ENCODE assay signal across 23 cellular contexts in genomic region chr6:138655828-138656227, GRCh38.
DNase-seq lines count a peak whose midpoint lies in the region; ATAC-seq and TF ChIP-seq lines count a peak whose summit lies in the region.
"Had no signal": no experiment of that assay in that cellular context is flagged by ENCODE, and none has a peak within 500 bp of the region (broad histone marks: within the 10 kb centered on the region; RNA-seq: fewer than 3 reads in every experiment).

No MANE protein-coding gene starts in this region.

- no peaks in the 10 kb centered on the region for H3K9me2 ChIP-seq in HCT116 (ENCODE audit: insufficient read depth)

- H3K4me1 Mint-ChIP-seq in activated T-cell treated with anti-CD3 and anti-CD28 coated beads, Interleukin-2, amount 50 U/mL, for 4 hours (ENCODE audit: low read depth) = peaks cover 16% of the 10 kb centered on the region

- no peaks in the 10 kb centered on the region for H3K9me3 Mint-ChIP-seq in activated T-cell treated with anti-CD3 and anti-CD28 coated beads, Interleukin-2, amount 50 U/mL, for 4 hours
- H3K9me3 Mint-ChIP-seq: activated naive CD4-positive, alpha-beta T cell treated with anti-CD3 and anti-CD28 coated beads, Interleukin-2, amount 50 U/mL, for 72 hours; naive thymus-derived CD8-positive, alpha-beta T cell had no signal

- dilution Hi-C loops in mammary epithelial cell (cut with HindIII; ENCODE audit: low sequenced_read_pairs) = no loop called here

- 90% methylated on average over 6 of the region's 6 CpGs for whole genome bisulfite sequencing in mammary epithelial cell (ENCODE audit: low coverage, missing lambda C conversion rate)
- no CpG with 5 or more reads among the region's 6 CpGs for WGBS in mesendoderm (ENCODE audit: extremely low coverage, insufficient coverage, low lambda C conversion rate)

- H3K27me3 ChIP-seq in HCT116 (ENCODE audit: insufficient read depth, low read length) = no peaks in the 10 kb centered on the region
- no peaks in the 10 kb centered on the region for H3K27me3 ChIP-seq in mammary epithelial cell (ENCODE audit: insufficient read depth, low read length)
- no peaks in the 10 kb centered on the region for H3K27me3 ChIP-seq in mesendoderm (ENCODE audit: insufficient read depth, low read length, poor library complexity)
- H3K27me3 ChIP-seq: pancreas, vagina had no signal

- H3K23ac ChIP-seq in mesendoderm (ENCODE audit: low read length) = no peak overlapping the region

- peaks cover 11% of the 10 kb centered on the region for H3K27me3 Mint-ChIP-seq in activated T-cell treated with anti-CD3 and anti-CD28 coated beads, Interleukin-2, amount 50 U/mL, for 4 hours (ENCODE audit: low read depth)

- no TSS peak for BruUV-seq in HCT116 (replicated peaks; lab: Mats Ljungman, UMichigan)
- no TSS peak for BruUV-seq in mammary epithelial cell (replicated peaks; lab: Mats Ljungman, UMichigan)

- DNase-seq in HCT116 (ENCODE audit: low read depth, low spot score) (no peak), NOMO-1 treated with DMSO at 0.1 percent for 48 hours (lab: John Stamatoyannopoulos, UW; ENCODE audit: unreplicated experiment) (peak; percentile 49), mammary epithelial cell (no peak), mesendoderm (peak; percentile 46), left ventricle myocardium superior (no peak)
- DNase-seq in activated T-cell treated with anti-CD3 and anti-CD28 coated beads, Interleukin-2, amount 50 U/mL, for 4 hours = no peak
- no peak for DNase-seq in activated effector memory CD4-positive, alpha-beta T cell treated with Interleukin-2 at 50 U/mL for 16 hours
- DNase-seq: activated CD4-positive, alpha-beta T cell treated with anti-CD3 and anti-CD28 coated beads, Interleukin-2, amount 50 U/mL, for 48 hours; activated T-cell treated with anti-CD3 and anti-CD28 coated beads, Interleukin-2, amount 50 U/mL, for 1 hour; DND-41; KG1; lower lobe of right lung; naive thymus-derived CD8-positive, alpha-beta T cell; NCI-H1417 treated with DMSO at 0.1 percent for 48 hours; NCI-H2171; NCI-H774; pancreas; stimulated activated CD4-positive, alpha-beta T cell treated with anti-CD3 and anti-CD28 coated beads, Interleukin-4, amount 100 ng/mL, for 4 hours; T-helper 1 cell; WERI-Rb-1 had no signal

- H3K79me1 ChIP-seq in mesendoderm (ENCODE audit: low read length) = peaks cover 2% of the 10 kb centered on the region

- CTCF ChIA-PET in HCT116 (lab: Charles Lee) = interaction anchor here (1.1 to 1.3 kb wide), 2 partner anchors 9 to 28 kb away, joined by 3 read pairs; no protein-coding TSS in a partner anchor
- CTCF ChIA-PET in mammary epithelial cell (lab: Charles Lee; ENCODE audit: low non-redundant PET) = interaction anchor here (0.7 kb wide), 1 partner anchor 196 kb away, joined by 3 read pairs; no protein-coding TSS in a partner anchor

- H3K4me2 ChIP-seq in HCT116 (ENCODE audit: low read length) (peak overlapping the region; percentile 53; the same call in 1 of the 2 replicates), mammary epithelial cell (ENCODE audit: insufficient read depth, low read depth, low read length) (peak overlapping the region; percentile 49), mesendoderm (ENCODE audit: low read length) (no peak overlapping the region)

- H3K4me3 Mint-ChIP-seq in activated T-cell treated with anti-CD3 and anti-CD28 coated beads, Interleukin-2, amount 50 U/mL, for 4 hours = no peak overlapping the region
- H3K4me3 Mint-ChIP-seq: naive thymus-derived CD8-positive, alpha-beta T cell had no signal

- H2AFZ ChIP-seq in HCT116 (ENCODE audit: low read depth, low read length, poor library complexity, severe bottlenecking) (no peak overlapping the region), mammary epithelial cell (ENCODE audit: low read depth, low read length) (no peak overlapping the region)

- no peak overlapping the region for H4K5ac ChIP-seq in mesendoderm (ENCODE audit: low read length)

- H4K8ac ChIP-seq in mesendoderm (ENCODE audit: low read depth, low read length) = no peak overlapping the region

- no peak overlapping the region for H3K4ac ChIP-seq in mesendoderm (ENCODE audit: low read depth, low read length)

- RAD21 ChIA-PET in HCT116 (lab: Charles Lee; ENCODE audit: low non-redundant PET in 1 of 2, low total read pairs in 2 of 2, uncharacterized antibody in 2 of 2, unreplicated experiment in 2 of 2) = no interaction called here

- ATAC-seq in HCT116 (no peak), left ventricle myocardium superior (no peak), HG02840 (IDR thresholded peaks at IDR 0.05; ENCODE audit: low FRiP score, unreplicated experiment) (no peak)
- ATAC-seq in activated T-cell treated with anti-CD3 and anti-CD28 coated beads, Interleukin-2, amount 50 U/mL, for 4 hours = no peak
- ATAC-seq: lower lobe of right lung; naive thymus-derived CD8-positive, alpha-beta T cell had no signal

- in situ Hi-C loops in mammary epithelial cell (cut with MboI; ENCODE audit: low sequenced_read_pairs in 2 of 2) = no loop called here

- no peak overlapping the region for H2BK5ac ChIP-seq in mesendoderm (ENCODE audit: low read length)

- TF ChIP-seq POLR2A in HCT116 (IDR thresholded peaks at IDR 0.05; ENCODE audit: borderline replicate concordance, extremely low read depth, insufficient read depth, insufficient read length) = no peak

- H3K56ac ChIP-seq in mesendoderm (ENCODE audit: low read length) = no peak overlapping the region

- H2BK15ac ChIP-seq in mesendoderm (replicated peaks; ENCODE audit: low read depth) = no peak overlapping the region

- peaks cover 10 to 20% of the 10 kb centered on the region in 2 experiments; a peak in 3 of 4 replicates for H3K4me1 ChIP-seq in HCT116 (ENCODE audit: control insufficient read depth in 1 of 2, insufficient read depth in 2 of 2, low read length in 2 of 2)
- peaks cover 37% of the 10 kb centered on the region for H3K4me1 ChIP-seq in mammary epithelial cell (ENCODE audit: insufficient read depth, low read length)
- no peaks in the 10 kb centered on the region for H3K4me1 ChIP-seq in mesendoderm (ENCODE audit: control insufficient read depth, low read depth, low read length)
- H3K4me1 ChIP-seq: lower lobe of right lung, pancreas had no signal

- intact Hi-C loops in HCT116 (cut with micrococcal nuclease) (no loop called here), mammary epithelial cell (cut with micrococcal nuclease) (loop anchor here (2.0 kb wide), 1 partner anchor 37 kb away; no protein-coding TSS in a partner anchor), left ventricle myocardium superior (cut with micrococcal nuclease) (no loop called here)

- no peak overlapping the region for H3K9ac ChIP-seq in HCT116 (ENCODE audit: low read length)
- no peak overlapping the region for H3K9ac ChIP-seq in mammary epithelial cell (ENCODE audit: insufficient read depth, low read length)
- H3K9ac ChIP-seq in mesendoderm (ENCODE audit: low read length) = no peak overlapping the region

- POLR2A ChIA-PET in HCT116 (lab: Charles Lee) = no interaction called here

- no peak overlapping the region for H3K18ac ChIP-seq in mesendoderm (ENCODE audit: low read length)

- no peak overlapping the region for H3K4me3 ChIP-seq in HCT116 (replicated peaks in 1 of 2; ENCODE audit: low read depth in 1 of 2, low read length in 2 of 2)
- H3K4me3 ChIP-seq in mammary epithelial cell (replicated peaks in 1 of 3; ENCODE audit: insufficient read depth in 1 of 3, low read depth in 2 of 3, low read length in 3 of 3) = no peak overlapping the region
- H3K4me3 ChIP-seq in mesendoderm (ENCODE audit: low read length) = no peak overlapping the region
- H3K4me3 ChIP-seq: lower lobe of right lung, pancreas, vagina had no signal

- H3K9me3 ChIP-seq in HCT116 (ENCODE audit: control insufficient read depth in 1 of 2, insufficient read depth in 1 of 2, low read depth in 1 of 2, low read length in 2 of 2) (no peaks in the 10 kb centered on the region), mammary epithelial cell (replicated peaks; ENCODE audit: insufficient read depth, low read length) (no peaks in the 10 kb centered on the region)
- H3K9me3 ChIP-seq: lower lobe of right lung, pancreas, vagina had no signal

- H2AK5ac ChIP-seq in mesendoderm (ENCODE audit: low read length) = no peak overlapping the region

- H3K79me2 ChIP-seq in HCT116 (ENCODE audit: insufficient read depth, low read length) (no peaks in the 10 kb centered on the region; the same call in 1 of the 2 replicates), mammary epithelial cell (ENCODE audit: insufficient read depth, low read length) (peaks cover 79% of the 10 kb centered on the region), mesendoderm (ENCODE audit: control insufficient read depth, insufficient read depth, low read length) (no peaks in the 10 kb centered on the region)

- H3K36me3 ChIP-seq in HCT116 (ENCODE audit: control insufficient read depth in 1 of 2, insufficient read depth in 2 of 2, low read length in 2 of 2) = 0 out of 4 replicates have a peak, but pooled peaks cover 0 to 3% of the 10 kb centered on the region in 2 experiments
- H3K36me3 ChIP-seq in mammary epithelial cell (ENCODE audit: insufficient read depth, low read length) = no peaks in the 10 kb centered on the region
- H3K36me3 ChIP-seq in mesendoderm (ENCODE audit: control insufficient read depth, insufficient read depth, low read length) = no peaks in the 10 kb centered on the region
- H3K36me3 ChIP-seq: lower lobe of right lung, pancreas, vagina, WERI-Rb-1 had no signal

- no peak for TF ChIP-seq RAD21 in HCT116 (IDR thresholded peaks at IDR 0.05; ENCODE audit: low read depth)

- H3K36me3 Mint-ChIP-seq in activated T-cell treated with anti-CD3 and anti-CD28 coated beads, Interleukin-2, amount 50 U/mL, for 4 hours (ENCODE audit: insufficient read depth) = no peaks in the 10 kb centered on the region
- H3K36me3 Mint-ChIP-seq: activated naive CD4-positive, alpha-beta T cell treated with anti-CD3 and anti-CD28 coated beads, Interleukin-2, amount 50 U/mL, for 72 hours; naive thymus-derived CD8-positive, alpha-beta T cell had no signal

- H2BK120ac ChIP-seq in mesendoderm (ENCODE audit: low read depth, low read length) = no peak overlapping the region

- TF ChIP-seq CTCF in HCT116 (IDR thresholded peaks at IDR 0.05 in 2 of 3, conservative IDR thresholded peaks at IDR 0.05 in 1 of 3; ENCODE audit: borderline replicate concordance in 1 of 3, insufficient read depth in 1 of 3, low read depth in 2 of 3, low read length in 2 of 3) = no peak
- no peak for TF ChIP-seq CTCF in mammary epithelial cell (conservative IDR thresholded peaks at IDR 0.05 in 1 of 2, IDR thresholded peaks at IDR 0.05 in 1 of 2; ENCODE audit: extremely low read depth in 1 of 2, insufficient read depth in 1 of 2, low read depth in 1 of 2, low read length in 2 of 2)

- H3K27ac ChIP-seq in HCT116 (ENCODE audit: low read depth, low read length) (no peak overlapping the region), mammary epithelial cell (ENCODE audit: insufficient read depth, low read depth, low read length) (peak overlapping the region; percentile 76), mesendoderm (ENCODE audit: low read depth, low read length) (no peak overlapping the region)
- H3K27ac ChIP-seq: lower lobe of right lung, pancreas, vagina, WERI-Rb-1 had no signal

- H4K20me1 ChIP-seq in HCT116 (ENCODE audit: insufficient read depth) (no peaks in the 10 kb centered on the region), mammary epithelial cell (ENCODE audit: insufficient read depth, low read length) (no peaks in the 10 kb centered on the region)

TF ChIP-seq in HCT116, 20 proteins besides CTCF, POLR2A, EP300 and RAD21 (continues in another document):
- TF ChIP-seq TCF7L2 (IDR thresholded peaks at IDR 0.05; ENCODE audit: borderline replicate concordance, extremely low read depth, insufficient read depth, insufficient read length) = no peak
- no peak for TF ChIP-seq SIN3A (IDR thresholded peaks at IDR 0.05; ENCODE audit: low read depth)

Comparison
In these comparisons a context has a peak if more than half of its experiments do, and no peak if none do; other contexts are left out.
1. DNase-seq: peak in NOMO-1 treated with DMSO at 0.1 percent for 48 hours (single experiment) and mesendoderm (single experiment); none in HCT116 (single experiment), mammary epithelial cell (single experiment), left ventricle myocardium superior (single experiment), activated T-cell treated with anti-CD3 and anti-CD28 coated beads, Interleukin-2, amount 50 U/mL, for 4 hours (single experiment) and activated effector memory CD4-positive, alpha-beta T cell treated with Interleukin-2 at 50 U/mL for 16 hours (single experiment).